In the genomic region with DNA sequence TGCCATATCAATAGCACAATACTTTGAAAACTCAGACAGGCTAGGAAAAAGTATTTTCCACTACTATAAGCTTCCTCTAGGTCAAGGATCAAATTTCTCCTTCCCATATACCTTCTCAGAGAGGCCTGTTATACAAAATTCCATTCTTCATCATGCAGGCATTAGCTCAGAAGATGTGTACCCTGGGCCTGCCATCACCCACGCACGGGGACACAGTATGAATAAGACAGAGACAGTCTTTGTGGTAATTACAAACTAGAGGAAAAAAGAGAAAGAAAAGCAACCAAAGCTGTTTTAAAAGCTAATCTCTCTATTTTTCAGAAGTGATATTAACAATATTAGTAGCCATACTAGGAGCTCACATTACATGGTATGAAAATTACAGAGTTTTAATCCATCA, we compare ENCODE assay signal across 17 cellular contexts.
DNase-seq lines count a peak whose midpoint lies in the region; TF ChIP-seq lines count a peak whose summit lies in the region.
"Had no signal": no experiment of that assay in that cellular context is flagged by ENCODE, and none has a peak within 500 bp of the region (broad histone marks: within the 10 kb centered on the region; RNA-seq: fewer than 3 reads in every experiment).

No MANE protein-coding gene starts in this region.

- peak; percentile 11 for DNase-seq in stimulated activated CD4-positive, alpha-beta T cell treated with anti-CD3 and anti-CD28 coated beads, Interleukin-12 subunit alpha, Interleukin-12 subunit beta, amount 100 ng/mL, for 4 hours
- DNase-seq in stimulated activated CD4-positive, alpha-beta T cell treated with anti-CD3 and anti-CD28 coated beads, Interleukin-4, amount 100 ng/mL, for 4 hours: no peak
- DNase-seq in activated T-helper 2 cell treated with anti-CD3 and anti-CD28 coated beads, Interferon-gamma antibody, Interleukin-2, Interleukin-4, amounts not matched to agents 10 μg/mL and 5 μg/mL and 100 μg/mL, durations not matched to agents 14 hours and 24 hours and 36 hours (ENCODE audit: low spot score): no peak
- peak; percentile 14 to 24 for DNase-seq in stimulated activated CD4-positive, alpha-beta T cell treated with anti-CD3 and anti-CD28 coated beads, Interleukin-15, amount 100 ng/mL, for 48 hours (ENCODE audit: low read depth in 2 of 2)
- DNase-seq in testis (peak; percentile 56), hepatocyte (ENCODE audit: low spot score) (no peak), HUDEP-2 (lab: John Stamatoyannopoulos, UW; ENCODE audit: unreplicated experiment in 76 of 76) (no peak)
- DNase-seq: amniotic stem cell; CD8-positive, alpha-beta T cell; GDM1; heart right ventricle; MG63; naive thymus-derived CD8-positive, alpha-beta T cell; NCI-H1436 treated with DMSO at 0.1 percent for 48 hours; NCI-H2171 treated with DMSO at 0.1 percent for 48 hours; upper lobe of right lung had no signal

- no peaks in the 10 kb centered on the region for H3K27me3 Mint-ChIP-seq in activated T-helper 2 cell treated with anti-CD3 and anti-CD28 coated beads, Interferon-gamma antibody, Interleukin-2, Interleukin-4, amounts not matched to agents 10 μg/mL and 5 μg/mL and 100 μg/mL, durations not matched to agents 14 hours and 24 hours and 36 hours (ENCODE audit: low read depth)
- H3K27me3 Mint-ChIP-seq: dendritic cell treated with granulocyte-macrophage colony-stimulating factor and Interleukin-4, amounts not matched to agents 40 ng/mL and 50 ng/mL, for 4 days; naive thymus-derived CD8-positive, alpha-beta T cell had no signal

- no peaks in the 10 kb centered on the region for H3K79me2 ChIP-seq in hepatocyte

- no peaks in the 10 kb centered on the region for H4K20me1 ChIP-seq in hepatocyte (ENCODE audit: insufficient read depth, poor library complexity, severe bottlenecking)

- H3K4me2 ChIP-seq in hepatocyte: no peak overlapping the region

- H3K36me3 ChIP-seq in testis (ENCODE audit: low read depth, missing control alignments) (no peaks in the 10 kb centered on the region), hepatocyte (replicated peaks; ENCODE audit: insufficient read depth, low read depth) (no peaks in the 10 kb centered on the region)
- H3K36me3 ChIP-seq: heart right ventricle, MG63, upper lobe of right lung had no signal

- H3K4me3 ChIP-seq in testis (no peak overlapping the region), hepatocyte (no peak overlapping the region)
- H3K4me3 ChIP-seq: heart right ventricle, MG63, upper lobe of right lung had no signal

- H3K9me2 ChIP-seq in hepatocyte (replicated peaks; ENCODE audit: insufficient read depth): no peaks in the 10 kb centered on the region

- H3K27me3 ChIP-seq in testis (no peaks in the 10 kb centered on the region), hepatocyte (no peaks in the 10 kb centered on the region)
- H3K27me3 ChIP-seq: heart right ventricle, MG63, upper lobe of right lung had no signal

- H3K9me3 ChIP-seq in testis (no peaks in the 10 kb centered on the region), hepatocyte (ENCODE audit: low read depth) (no peaks in the 10 kb centered on the region)
- H3K9me3 ChIP-seq: heart right ventricle, MG63, upper lobe of right lung had no signal

- 73 to 85% methylated on average over 2 of the region's 2 CpGs for WGBS in testis, 2 donors
- 83% methylated on average over 2 of the region's 2 CpGs for WGBS in hepatocyte (ENCODE audit: low lambda C conversion rate, missing lambda C conversion rate)

- H3K4me3 Mint-ChIP-seq in activated T-helper 2 cell treated with anti-CD3 and anti-CD28 coated beads, Interferon-gamma antibody, Interleukin-2, Interleukin-4, amounts not matched to agents 10 μg/mL and 5 μg/mL and 100 μg/mL, durations not matched to agents 14 hours and 24 hours and 36 hours (ENCODE audit: low read depth): peak overlapping the region; percentile 34
- H3K4me3 Mint-ChIP-seq: CD8-positive, alpha-beta T cell; dendritic cell treated with granulocyte-macrophage colony-stimulating factor and Interleukin-4, amounts not matched to agents 40 ng/mL and 50 ng/mL, for 4 days had no signal

- TF ChIP-seq POLR2A in testis (IDR thresholded peaks at IDR 0.05): no peak

- intact Hi-C loops in activated T-helper 2 cell treated with anti-CD3 and anti-CD28 coated beads, Interferon-gamma antibody, Interleukin-2, Interleukin-4, amounts not matched to agents 10 μg/mL and 5 μg/mL and 100 μg/mL, durations not matched to agents 14 hours and 24 hours and 36 hours (cut with micrococcal nuclease): loop anchor here (2.0 to 10.0 kb wide), 6 partner anchors 106 to 476 kb away; a partner anchor contains a TSS
- intact Hi-C loops in testis (cut with DNase I; ENCODE audit: low total_unique reads): no loop called here

- peaks cover 4% of the 10 kb centered on the region for H3K9me3 Mint-ChIP-seq in activated T-helper 2 cell treated with anti-CD3 and anti-CD28 coated beads, Interferon-gamma antibody, Interleukin-2, Interleukin-4, amounts not matched to agents 10 μg/mL and 5 μg/mL and 100 μg/mL, durations not matched to agents 14 hours and 24 hours and 36 hours
- H3K9me3 Mint-ChIP-seq: CD8-positive, alpha-beta T cell; dendritic cell treated with granulocyte-macrophage colony-stimulating factor and Interleukin-4, amounts not matched to agents 40 ng/mL and 50 ng/mL, for 4 days had no signal

- peaks cover 30% of the 10 kb centered on the region for H3K36me3 Mint-ChIP-seq in activated T-helper 2 cell treated with anti-CD3 and anti-CD28 coated beads, Interferon-gamma antibody, Interleukin-2, Interleukin-4, amounts not matched to agents 10 μg/mL and 5 μg/mL and 100 μg/mL, durations not matched to agents 14 hours and 24 hours and 36 hours (ENCODE audit: low read depth)

- peak overlapping the region; percentile 71 for H3K27ac Mint-ChIP-seq in activated T-helper 2 cell treated with anti-CD3 and anti-CD28 coated beads, Interferon-gamma antibody, Interleukin-2, Interleukin-4, amounts not matched to agents 10 μg/mL and 5 μg/mL and 100 μg/mL, durations not matched to agents 14 hours and 24 hours and 36 hours
- H3K27ac Mint-ChIP-seq: CD8-positive, alpha-beta T cell; dendritic cell treated with granulocyte-macrophage colony-stimulating factor and Interleukin-4, amounts not matched to agents 40 ng/mL and 50 ng/mL, for 4 days had no signal

- H3K4me1 ChIP-seq in testis: no peaks in the 10 kb centered on the region
- no peaks in the 10 kb centered on the region for H3K4me1 ChIP-seq in hepatocyte (ENCODE audit: insufficient read depth)

- no peak overlapping the region for H2AFZ ChIP-seq in hepatocyte

- TF ChIP-seq CTCF in testis (IDR thresholded peaks at IDR 0.05): no peak
- TF ChIP-seq CTCF in hepatocyte (IDR thresholded peaks at IDR 0.05; ENCODE audit: poor library complexity): no peak

- no peak overlapping the region for H3K27ac ChIP-seq in testis
- H3K27ac ChIP-seq in hepatocyte: no peak overlapping the region
- H3K27ac ChIP-seq: heart right ventricle, upper lobe of right lung had no signal

- peaks cover 40% of the 10 kb centered on the region for H3K4me1 Mint-ChIP-seq in activated T-helper 2 cell treated with anti-CD3 and anti-CD28 coated beads, Interferon-gamma antibody, Interleukin-2, Interleukin-4, amounts not matched to agents 10 μg/mL and 5 μg/mL and 100 μg/mL, durations not matched to agents 14 hours and 24 hours and 36 hours (ENCODE audit: low read depth)

Comparison
In these comparisons a context has a peak if more than half of its experiments do, and no peak if none do; other contexts are left out.
1. DNase-seq: peak in stimulated activated CD4-positive, alpha-beta T cell treated with anti-CD3 and anti-CD28 coated beads, Interleukin-12 subunit alpha, Interleukin-12 subunit beta, amount 100 ng/mL, for 4 hours (single experiment), stimulated activated CD4-positive, alpha-beta T cell treated with anti-CD3 and anti-CD28 coated beads, Interleukin-15, amount 100 ng/mL, for 48 hours (2 of 2) and testis (single experiment); none in stimulated activated CD4-positive, alpha-beta T cell treated with anti-CD3 and anti-CD28 coated beads, Interleukin-4, amount 100 ng/mL, for 4 hours (0 of 2), activated T-helper 2 cell treated with anti-CD3 and anti-CD28 coated beads, Interferon-gamma antibody, Interleukin-2, Interleukin-4, amounts not matched to agents 10 μg/mL and 5 μg/mL and 100 μg/mL, durations not matched to agents 14 hours and 24 hours and 36 hours (single experiment), hepatocyte (single experiment) and HUDEP-2 (0 of 76).